8 cellular contexts compared by ENCODE assay signal in the genomic region with DNA sequence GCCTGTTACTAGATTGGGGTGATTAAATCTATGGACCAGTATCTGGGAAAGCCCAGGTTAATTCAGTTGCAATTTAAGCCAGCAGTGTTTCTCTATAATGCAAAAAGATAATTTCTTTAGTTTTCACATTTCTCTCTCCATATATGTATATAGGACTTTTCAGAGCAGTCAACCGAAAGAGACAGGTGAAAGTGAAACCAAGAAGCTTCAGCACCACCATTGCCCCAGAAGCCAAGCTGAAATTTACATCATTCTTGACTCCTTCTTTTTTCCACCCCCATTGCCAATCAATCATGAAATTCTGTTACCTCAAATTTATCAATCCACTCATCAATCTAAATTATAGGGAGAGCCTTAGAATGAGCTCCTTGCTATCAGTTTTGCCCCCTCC. TPM values are rescaled to one million over a fixed set of nuclear protein-coding genes. Genes with fewer than 3 reads are reported as not detected.
A peak's percentile ranks its signal among the peaks of the same experiment; 100 is the strongest.
DNase-seq lines count a peak whose midpoint lies in the region; ATAC-seq and TF ChIP-seq lines count a peak whose summit lies in the region.

No MANE protein-coding gene starts in this region.

- no peaks in the 10 kb centered on the region for H3K9me3 ChIP-seq in esophagus muscularis mucosa

- H3K27me3 Mint-ChIP-seq in stimulated activated naive B cell treated with anti-CD40 and anti-IgM and Interleukin-4, amounts not matched to agents 10 μg/mL and 1 μg/mL and 100 μg/mL, for 72 hours = peaks cover 45 to 55% of the 10 kb centered on the region in 2 donors

- H3K36me3 Mint-ChIP-seq in stimulated activated naive B cell treated with anti-CD40 and anti-IgM and Interleukin-4, amounts not matched to agents 10 μg/mL and 1 μg/mL and 100 μg/mL, for 72 hours = no peaks in the 10 kb centered on the region

- H3K4me3 Mint-ChIP-seq in stimulated activated naive B cell treated with anti-CD40 and anti-IgM and Interleukin-4, amounts not matched to agents 10 μg/mL and 1 μg/mL and 100 μg/mL, for 72 hours = peak overlapping the region; percentile 81 to 82

- TF ChIP-seq EP300 in esophagus muscularis mucosa (IDR thresholded peaks at IDR 0.05) = no peak

- TF ChIP-seq POLR2A in esophagus muscularis mucosa (IDR thresholded peaks at IDR 0.05; ENCODE audit: low read depth) = no peak

- TF ChIP-seq CTCF in esophagus muscularis mucosa (IDR thresholded peaks at IDR 0.05) = no peak

- H3K27ac Mint-ChIP-seq in stimulated activated naive B cell treated with anti-CD40 and anti-IgM and Interleukin-4, amounts not matched to agents 10 μg/mL and 1 μg/mL and 100 μg/mL, for 72 hours = no peak overlapping the region

- peak; percentile 62 for ATAC-seq in GM18498 (IDR thresholded peaks at IDR 0.05; ENCODE audit: unreplicated experiment)
- peak; percentile 67 for ATAC-seq in GM21723 (IDR thresholded peaks at IDR 0.05; ENCODE audit: unreplicated experiment)
- no peak for ATAC-seq in stimulated activated naive B cell treated with anti-CD40 and anti-IgM and Interleukin-4, amounts not matched to agents 10 μg/mL and 1 μg/mL and 100 μg/mL, for 72 hours (replicated peaks)

- H3K36me3 ChIP-seq in esophagus muscularis mucosa = no peaks in the 10 kb centered on the region

- H3K9me3 Mint-ChIP-seq in stimulated activated naive B cell treated with anti-CD40 and anti-IgM and Interleukin-4, amounts not matched to agents 10 μg/mL and 1 μg/mL and 100 μg/mL, for 72 hours = peaks cover 0 to 5% of the 10 kb centered on the region in 2 donors

- peak overlapping the region; percentile 53 to 69 (median 58) for H3K4me3 ChIP-seq in esophagus muscularis mucosa

- H3K27me3 ChIP-seq in esophagus muscularis mucosa = peaks cover 0 to 42% (median 16%) of the 10 kb centered on the region in 4 donors

- intact Hi-C loops in esophagus muscularis mucosa (cut with DNase I) = no loop called here

- no peak overlapping the region for H3K27ac ChIP-seq in esophagus muscularis mucosa (replicated peaks in 1 of 4)

- WGBS in esophagus muscularis mucosa = 57% methylated on average over 1 of the region's 1 CpG

- peak; percentile 28 for DNase-seq in NAMALWA (ENCODE audit: low spot score)
- no peak for DNase-seq in esophagus muscularis mucosa (ENCODE audit: extremely low spot score)
- no peak for DNase-seq in stimulated activated naive B cell treated with anti-CD40 and anti-IgM and Interleukin-4, amounts not matched to agents 10 μg/mL and 1 μg/mL and 100 μg/mL, for 72 hours
- DNase-seq in H4 (ENCODE audit: low spot score) = no peak
- no peak for DNase-seq in SHP77 (lab: John Stamatoyannopoulos, UW)
- no peak for DNase-seq in Ammon's horn (ENCODE audit: low spot score)

- H3K4me1 ChIP-seq in esophagus muscularis mucosa = peaks cover 35 to 45% (median 44%) of the 10 kb centered on the region in 4 donors

- H3K4me1 Mint-ChIP-seq in stimulated activated naive B cell treated with anti-CD40 and anti-IgM and Interleukin-4, amounts not matched to agents 10 μg/mL and 1 μg/mL and 100 μg/mL, for 72 hours = peaks cover 35 to 45% of the 10 kb centered on the region in 2 donors

RNA-seq across cellular contexts. Expression of gene LRP2, which starts 2.8 kb away (rescaled TPM):
- not detected for total RNA-seq in esophagus muscularis mucosa
- 0.10 and 0.29 TPM in 2 replicates for total RNA-seq in H4 (2014; rRNA removed; shearing (Covaris generic))

Comparison
In these comparisons a context has a peak if more than half of its experiments do, and no peak if none do; other contexts are left out.
1. ATAC-seq: peak in GM18498 (single experiment) and GM21723 (single experiment); none in stimulated activated naive B cell treated with anti-CD40 and anti-IgM and Interleukin-4, amounts not matched to agents 10 μg/mL and 1 μg/mL and 100 μg/mL, for 72 hours (0 of 2).